ENCODE assay signal across 19 cellular contexts in genomic region chr10:132403511-132404168, GRCh38. TPM values are rescaled to one million over a fixed set of nuclear protein-coding genes. Genes with fewer than 3 reads are reported as not detected.
A peak's percentile ranks its signal among the peaks of the same experiment; 100 is the strongest.
DNase-seq lines count a peak whose midpoint lies in the region; ATAC-seq, FAIRE-seq and TF ChIP-seq lines count a peak whose summit lies in the region.
"Had no signal": no experiment of that assay in that cellular context is flagged by ENCODE, and none has a peak within 500 bp of the region (broad histone marks: within the 10 kb centered on the region; RNA-seq: fewer than 3 reads in every experiment).

No MANE protein-coding gene starts in this region.

- H3K9me3 Mint-ChIP-seq in IgD-negative memory B cell = no peaks in the 10 kb centered on the region
- no peaks in the 10 kb centered on the region for H3K9me3 Mint-ChIP-seq in brain
- H3K9me3 Mint-ChIP-seq in CD4-positive, alpha-beta memory T cell = peaks cover 0 to 2% (median 0%) of the 10 kb centered on the region in 8 donors
- H3K9me3 Mint-ChIP-seq in activated CD4-positive, alpha-beta memory T cell treated with anti-CD3 and anti-CD28 coated beads for 36 hours = no peaks in the 10 kb centered on the region

- H3K36me3 Mint-ChIP-seq in IgD-negative memory B cell (no peaks in the 10 kb centered on the region), brain (peaks cover 9% of the 10 kb centered on the region)
- H3K36me3 Mint-ChIP-seq in CD4-positive, alpha-beta memory T cell = peaks cover 0 to 11% of the 10 kb centered on the region in 2 donors
- H3K36me3 Mint-ChIP-seq in activated CD4-positive, alpha-beta memory T cell treated with anti-CD3 and anti-CD28 coated beads for 36 hours = no peaks in the 10 kb centered on the region

- TF ChIP-seq RAD21 in HepG2 (CRISPR knock-in tag; IDR thresholded peaks at IDR 0.05) = no peak

- no peak for TF ChIP-seq CTCF in brain (conservative IDR thresholded peaks at IDR 0.05)
- TF ChIP-seq CTCF in HepG2 (CRISPR knock-in tag; IDR thresholded peaks at IDR 0.05) = no peak
- TF ChIP-seq CTCF in spleen (IDR thresholded peaks at IDR 0.05 in 8 of 11, conservative IDR thresholded peaks at IDR 0.05 in 3 of 11) = no peak
- no peak for TF ChIP-seq CTCF in GM20000 (IDR thresholded peaks at IDR 0.05; ENCODE audit: extremely low read depth, missing control alignments)

- no peaks in the 10 kb centered on the region for H3K27me3 Mint-ChIP-seq in IgD-negative memory B cell
- no peaks in the 10 kb centered on the region for H3K27me3 Mint-ChIP-seq in brain
- H3K27me3 Mint-ChIP-seq in CD4-positive, alpha-beta memory T cell = no peaks in the 10 kb centered on the region
- H3K27me3 Mint-ChIP-seq in activated CD4-positive, alpha-beta memory T cell treated with anti-CD3 and anti-CD28 coated beads for 36 hours = no peaks in the 10 kb centered on the region

- peak overlapping the region in 2 of 4 donors; percentile 33 to 67 for H3K4me3 Mint-ChIP-seq in IgD-negative memory B cell
- H3K4me3 Mint-ChIP-seq in brain = no peak overlapping the region
- H3K4me3 Mint-ChIP-seq in CD4-positive, alpha-beta memory T cell = peak overlapping the region in 1 of 8 donors; percentile 30
- H3K4me3 Mint-ChIP-seq in activated CD4-positive, alpha-beta memory T cell treated with anti-CD3 and anti-CD28 coated beads for 36 hours = no peak overlapping the region

- H4K20me1 ChIP-seq in HepG2 (ENCODE audit: insufficient read depth, low read length) = no peaks in the 10 kb centered on the region

- H3K27me3 ChIP-seq in HepG2 (ENCODE audit: control insufficient read depth in 1 of 2, insufficient read depth in 2 of 2, low read length in 2 of 2) (no peaks in the 10 kb centered on the region; a peak in 1 of 5 replicates), spleen (replicated peaks in 1 of 7) (no peaks in the 10 kb centered on the region)
- no peaks in the 10 kb centered on the region for H3K27me3 ChIP-seq in CD4-positive, alpha-beta memory T cell (ENCODE audit: insufficient read depth, low read length)
- H3K27me3 ChIP-seq: cardiac muscle cell, dorsolateral prefrontal cortex, neutrophil, vagina had no signal

- no peak for FAIRE-seq in HepG2 (lab: Jason Lieb, UNC)
- FAIRE-seq: D721Med, GM19239 had no signal

- WGBS in HepG2 (ENCODE audit: low lambda C conversion rate) = 85% methylated on average over 8 of the region's 25 CpGs
- 82 to 90% (median 86%) methylated on average over 18 to 25 of the region's 25 CpGs for WGBS in spleen, 5 donors

- BruUV-seq in HepG2 (replicated peaks; lab: Mats Ljungman, UMichigan) = no TSS peak

- POLR2A ChIA-PET in HepG2 (lab: Yijun Ruan, JAX) = no interaction called here
- POLR2A ChIA-PET in CD4-positive, alpha-beta memory T cell (lab: Charles Lee; ENCODE audit: partially characterized antibody) = no interaction called here
- POLR2A ChIA-PET in activated CD4-positive, alpha-beta memory T cell treated with anti-CD3 and anti-CD28 coated beads for 36 hours (lab: Charles Lee) = no interaction called here

- ATAC-seq in HepG2 = no peak

- H3K4me3 ChIP-seq in HepG2 (replicated peaks in 1 of 3; ENCODE audit: insufficient read depth in 1 of 3, low read depth in 2 of 3, low read length in 3 of 3) (no peak overlapping the region), spleen (no peak overlapping the region)
- H3K4me3 ChIP-seq in CD4-positive, alpha-beta memory T cell (ENCODE audit: low read length in 2 of 2) = no peak overlapping the region
- H3K4me3 ChIP-seq: cardiac muscle cell, dorsolateral prefrontal cortex, HAP-1, vagina had no signal

- no peak for DNase-seq in HepG2 (ENCODE audit: low spot score)
- peak; percentile 68 for DNase-seq in spleen
- no peak for DNase-seq in CD4-positive, alpha-beta memory T cell
- no peak for DNase-seq in activated CD4-positive, alpha-beta memory T cell treated with anti-CD3 and anti-CD28 coated beads for 36 hours
- DNase-seq in GM20000 (ENCODE audit: low spot score) = no peak
- DNase-seq: AML-193; dorsolateral prefrontal cortex; NCI-H1092; NCI-H526 treated with DMSO at 0.1 percent for 48 hours; retina; stimulated activated naive CD4-positive, alpha-beta T cell treated with Interleukin-2 at 50 U/mL for 16 hours had no signal

- intact Hi-C loops in HepG2 (cut with micrococcal nuclease; ENCODE audit: unreplicated experiment) = no loop called here
- intact Hi-C loops in spleen (cut with DNase I; ENCODE audit: low total_unique reads) = no loop called here
- intact Hi-C loops in CD4-positive, alpha-beta memory T cell (cut with micrococcal nuclease) = no loop called here
- intact Hi-C loops in activated CD4-positive, alpha-beta memory T cell treated with anti-CD3 and anti-CD28 coated beads for 36 hours (cut with micrococcal nuclease) = no loop called here

- TF ChIP-seq EP300 in HepG2 (IDR thresholded peaks at IDR 0.05; ENCODE audit: low read depth in 2 of 2, low read length in 2 of 2) = no peak
- no peak for TF ChIP-seq EP300 in HepG2 (CRISPR knock-in tag; IDR thresholded peaks at IDR 0.05; ENCODE audit: borderline replicate concordance)

- in situ Hi-C loops in HepG2 (cut with HindIII; ENCODE audit: extremely low pct_ligation_motif_present, low pct_unique_long_range_greater_than_20kb) = no loop called here

- H3K27ac Mint-ChIP-seq in IgD-negative memory B cell = peak overlapping the region in 2 of 3 donors; percentile 46 to 92
- peak overlapping the region in 3 of 5 experiments; percentile 41 to 76 (median 54) for H3K27ac Mint-ChIP-seq in brain
- peak overlapping the region in 1 of 7 donors; percentile 32 for H3K27ac Mint-ChIP-seq in CD4-positive, alpha-beta memory T cell
- no peak overlapping the region for H3K27ac Mint-ChIP-seq in activated CD4-positive, alpha-beta memory T cell treated with anti-CD3 and anti-CD28 coated beads for 36 hours

- H3K4me2 ChIP-seq in HepG2 (ENCODE audit: low read depth, low read length) = no peak overlapping the region

- CTCF ChIA-PET in HepG2 (lab: Yijun Ruan, JAX; ENCODE audit: low intra/inter-chr PET ratio, low total read pairs) = no interaction called here
- CTCF ChIA-PET in CD4-positive, alpha-beta memory T cell (lab: Charles Lee; ENCODE audit: partially characterized antibody) = no interaction called here
- CTCF ChIA-PET in activated CD4-positive, alpha-beta memory T cell treated with anti-CD3 and anti-CD28 coated beads for 36 hours (lab: Charles Lee) = interaction anchor here (1.2 kb wide), 1 partner anchor 39 kb away, joined by 3 read pairs; no protein-coding TSS in a partner anchor

- H3K27ac ChIP-seq in HepG2 (ENCODE audit: extremely low read length, insufficient read depth, low read length) (no peak overlapping the region), spleen (peak overlapping the region in 5 of 8 donors; percentile 57 to 99 (median 97))
- no peak overlapping the region for H3K27ac ChIP-seq in CD4-positive, alpha-beta memory T cell (ENCODE audit: low read depth, low read length)
- H3K27ac ChIP-seq: cardiac muscle cell, dorsolateral prefrontal cortex, neutrophil, vagina had no signal

- no peak overlapping the region for H2AFZ ChIP-seq in HepG2 (ENCODE audit: low read length)

- TF ChIP-seq POLR2A in HepG2 (IDR thresholded peaks at IDR 0.05; ENCODE audit: insufficient read depth in 1 of 2, low read depth in 2 of 2, low read length in 2 of 2) (no peak), spleen (IDR thresholded peaks at IDR 0.05) (no peak)

- H3K4me1 Mint-ChIP-seq in IgD-negative memory B cell (peaks cover 7 to 22% (median 21%) of the 10 kb centered on the region in 3 donors), brain (peaks cover 35% of the 10 kb centered on the region)
- H3K4me1 Mint-ChIP-seq in CD4-positive, alpha-beta memory T cell = peaks cover 0 to 40% (median 7%) of the 10 kb centered on the region in 4 donors
- H3K4me1 Mint-ChIP-seq in activated CD4-positive, alpha-beta memory T cell treated with anti-CD3 and anti-CD28 coated beads for 36 hours (ENCODE audit: low read depth) = peaks cover 12% of the 10 kb centered on the region

- no peaks in the 10 kb centered on the region for H3K79me2 ChIP-seq in HepG2 (ENCODE audit: insufficient read depth, low read length)

- H3K36me3 ChIP-seq in HepG2 (replicated peaks in 1 of 2; ENCODE audit: control insufficient read depth in 1 of 2, insufficient read depth in 2 of 2, low read length in 2 of 2) (no peaks in the 10 kb centered on the region; a peak in 1 of 5 replicates), spleen (peaks cover 3 to 62% (median 28%) of the 10 kb centered on the region in 6 donors)
- H3K36me3 ChIP-seq in CD4-positive, alpha-beta memory T cell (ENCODE audit: insufficient read depth, low read length) = no peaks in the 10 kb centered on the region

- H3K4me1 ChIP-seq in HepG2 (ENCODE audit: insufficient read depth, low read length) = peaks cover 20% of the 10 kb centered on the region
- H3K4me1 ChIP-seq in spleen = peaks cover 50 to 100% (median 87%) of the 10 kb centered on the region in 6 donors
- H3K4me1 ChIP-seq in CD4-positive, alpha-beta memory T cell (ENCODE audit: insufficient read depth, low read length) = peaks cover 18% of the 10 kb centered on the region
- H3K4me1 ChIP-seq: HAP-1 had no signal

- no peak overlapping the region for H3K9ac ChIP-seq in HepG2 (ENCODE audit: insufficient read depth, low read depth, low read length)

- H3K9me3 ChIP-seq in HepG2 (ENCODE audit: low read length) (no peaks in the 10 kb centered on the region), spleen (no peaks in the 10 kb centered on the region)
- no peaks in the 10 kb centered on the region for H3K9me3 ChIP-seq in CD4-positive, alpha-beta memory T cell (ENCODE audit: control insufficient read depth in 1 of 2, low read length in 2 of 2)
- H3K9me3 ChIP-seq: HAP-1, neutrophil, vagina had no signal

RNA-seq across cellular contexts. Expression of gene PWWP2B, which starts 6.6 kb away (rescaled TPM):
- polyA plus RNA-seq in IgD-negative memory B cell (9.0 TPM), brain (ENCODE audit: insufficient read depth, low read depth, low replicate concordance) (16.0 TPM), HepG2 (2011; rRNA removed) (2.3 and 3.7 TPM in 2 replicates), spleen (10 to 100 TPM; 22.5 to 50.0 (median 27.8) TPM)
- total RNA-seq in HepG2 (2016; rRNA removed; fragmentation: Illumina TruSeq; extraction: Trizol) (3.5 and 4.7 TPM in 2 replicates), spleen (10 to 100 TPM; 24.8 to 41.7 (median 28.1) TPM)
- total RNA-seq in HepG2 (2016; cell fraction: cytosol; rRNA removed; fragmentation: Illumina TruSeq; extraction: Trizol; ENCODE audit: low read depth) = 1.3 and 1.8 TPM in 2 replicates
- 3.2 and 5.1 TPM in 2 replicates for total RNA-seq in HepG2 (2016; cell fraction: insoluble cytoplasmic fraction; rRNA removed; fragmentation: Illumina TruSeq; extraction: Trizol)
- total RNA-seq in HepG2 (2016; cell fraction: membrane; rRNA removed; fragmentation: Illumina TruSeq; extraction: Trizol) = 3.2 and 3.7 TPM in 2 replicates
- 2.9 and 3.1 TPM in 2 replicates for total RNA-seq in HepG2 (2016; cell fraction: nucleus; rRNA removed; fragmentation: Illumina TruSeq; extraction: Trizol)
- polyA plus RNA-seq in HepG2 (2011; cell fraction: cytosol; rRNA removed) = 3.1 and 4.4 TPM in 2 replicates
- polyA plus RNA-seq in HepG2 (2011; cell fraction: nucleus; rRNA removed) = 12.7 and 14.5 TPM in 2 replicates
- 2.3 and 4.1 TPM in 2 replicates for polyA plus RNA-seq in HepG2 (2012)
- 1.2 and 1.3 TPM in 2 replicates for polyA plus RNA-seq in HepG2 (2016; cell fraction: cytosol; fragmentation: Illumina TruSeq; extraction: Trizol; ENCODE audit: low read depth)
- polyA plus RNA-seq in HepG2 (2016; cell fraction: insoluble cytoplasmic fraction; fragmentation: Illumina TruSeq; extraction: Trizol; ENCODE audit: low read depth) = 2.8 and 3.2 TPM in 2 replicates
- polyA plus RNA-seq in HepG2 (2016; cell fraction: membrane; fragmentation: Illumina TruSeq; extraction: Trizol; ENCODE audit: low read depth) = 2.2 and 2.3 TPM in 2 replicates
- polyA plus RNA-seq in HepG2 (2016; cell fraction: nucleus; fragmentation: Illumina TruSeq; extraction: Trizol; ENCODE audit: insufficient read depth, low read depth) = 5.4 and 5.6 TPM in 2 replicates
- polyA minus RNA-seq in HepG2 (2011; rRNA and poly(A)+ RNA removed; ENCODE audit: low replicate concordance) = 3.9 and 6.3 TPM in 2 replicates
- 4.8 and 5.9 TPM in 2 replicates for polyA minus RNA-seq in HepG2 (2011; cell fraction: cytosol; rRNA and poly(A)+ RNA removed)
- 2.7 and 3.5 TPM in 2 replicates for polyA minus RNA-seq in HepG2 (2011; cell fraction: nucleus; rRNA and poly(A)+ RNA removed)
- 1 to 10 TPM; 9.4 to 9.9 TPM for total RNA-seq in CD4-positive, alpha-beta memory T cell
- polyA plus RNA-seq in CD4-positive, alpha-beta memory T cell = 1 to 10 TPM in 1 of 2 donors, under 1 TPM in 1; 0.92 to 3.2 TPM
- total RNA-seq in activated CD4-positive, alpha-beta memory T cell treated with anti-CD3 and anti-CD28 coated beads for 36 hours = 1 to 10 TPM; 3.0 to 3.1 TPM

Comparison
In these comparisons a context has a peak if more than half of its experiments do, and no peak if none do; other contexts are left out.
1. H3K27ac ChIP-seq: peak in spleen (5 of 8); none in HepG2 (single experiment) and CD4-positive, alpha-beta memory T cell (single experiment).